ENCODE assay signal across 9 cellular contexts in genomic region chr17:3796822-3797170, GRCh38. TPM values are rescaled to one million over a fixed set of nuclear protein-coding genes. Genes with fewer than 3 reads are reported as not detected.
DNase-seq lines count a peak whose midpoint lies in the region; ATAC-seq and TF ChIP-seq lines count a peak whose summit lies in the region.
"Had no signal": no experiment of that assay in that cellular context is flagged by ENCODE, and none has a peak within 500 bp of the region (broad histone marks: within the 10 kb centered on the region; RNA-seq: fewer than 3 reads in every experiment).

No MANE protein-coding gene starts in this region.

- H3K36me3 ChIP-seq in CD8-positive, alpha-beta T cell (ENCODE audit: insufficient read depth, low read length), result no peaks in the 10 kb centered on the region
- no peaks in the 10 kb centered on the region for H3K36me3 ChIP-seq in Karpas-422 (ENCODE audit: insufficient read depth, low read length)
- H3K36me3 ChIP-seq in A673 (ENCODE audit: insufficient read depth, low read length, poor library complexity, severe bottlenecking), result no peaks in the 10 kb centered on the region

- POLR2A ChIA-PET in CD8-positive, alpha-beta T cell (lab: Charles Lee), result interaction anchor here (0.9 to 3.3 kb wide), 4 partner anchors 33 to 58 kb away, joined by 3 to 17 read pairs (median 5); no protein-coding TSS in a partner anchor
- POLR2A ChIA-PET in A673 (lab: Charles Lee; ENCODE audit: low non-redundant PET), result no interaction called here

- no peaks in the 10 kb centered on the region for H3K9me3 ChIP-seq in CD8-positive, alpha-beta T cell (ENCODE audit: low read length)
- H3K9me3 ChIP-seq in Karpas-422 (ENCODE audit: low read length), result no peaks in the 10 kb centered on the region
- no peaks in the 10 kb centered on the region for H3K9me3 ChIP-seq in A673 (ENCODE audit: low read depth, low read length, poor library complexity, severe bottlenecking)

- H3K27ac ChIP-seq in CD8-positive, alpha-beta T cell (ENCODE audit: low read depth, low read length), result peak overlapping the region; percentile 29
- H3K27ac ChIP-seq in Karpas-422 (ENCODE audit: low read length) (no peak overlapping the region), A673 (ENCODE audit: low read depth, low read length, poor library complexity, severe bottlenecking) (no peak overlapping the region)

- H4K20me1 ChIP-seq in Karpas-422 (ENCODE audit: insufficient read depth, low read depth, low read length), result no peaks in the 10 kb centered on the region

- H3K27ac Mint-ChIP-seq in CD8-positive, alpha-beta T cell, result peak overlapping the region; percentile 97

- H3K27me3 Mint-ChIP-seq in CD8-positive, alpha-beta T cell (ENCODE audit: low read depth), result no peaks in the 10 kb centered on the region

- peaks cover 23% of the 10 kb centered on the region for H3K4me1 ChIP-seq in CD8-positive, alpha-beta T cell (ENCODE audit: insufficient read depth, low read length)
- H3K4me1 ChIP-seq in Karpas-422 (ENCODE audit: low read length) (peaks cover 4% of the 10 kb centered on the region), A673 (ENCODE audit: insufficient read depth, low read length, poor library complexity, severe bottlenecking) (no peaks in the 10 kb centered on the region)

- ATAC-seq in CD8-positive, alpha-beta T cell, result peak; percentile 32
- ATAC-seq in GM19035 (IDR thresholded peaks at IDR 0.05; ENCODE audit: unreplicated experiment), result peak; percentile 33
- peak; percentile 23 for ATAC-seq in HG02943 (IDR thresholded peaks at IDR 0.05; ENCODE audit: low read depth, unreplicated experiment)

- no peaks in the 10 kb centered on the region for H3K27me3 ChIP-seq in CD8-positive, alpha-beta T cell (ENCODE audit: insufficient read depth, low read length)
- H3K27me3 ChIP-seq in Karpas-422 (ENCODE audit: low read length) (no peaks in the 10 kb centered on the region), A673 (replicated peaks; ENCODE audit: insufficient read depth, low read depth, low read length, poor library complexity) (no peaks in the 10 kb centered on the region)

- H3K9ac ChIP-seq in Karpas-422 (ENCODE audit: low read length), result no peak overlapping the region

- CTCF ChIA-PET in CD8-positive, alpha-beta T cell (lab: Charles Lee), result interaction anchor here (0.6 to 2.8 kb wide), 2 partner anchors 59 to 988 kb away, joined by 3 to 22 read pairs; no protein-coding TSS in a partner anchor
- CTCF ChIA-PET in A673 (lab: Charles Lee), result no interaction called here

- no peak for TF ChIP-seq CTCF in CD8-positive, alpha-beta T cell (IDR thresholded peaks at IDR 0.05)
- TF ChIP-seq CTCF in A673 (conservative IDR thresholded peaks at IDR 0.05; ENCODE audit: low read depth, low read length), result no peak

- intact Hi-C loops in CD8-positive, alpha-beta T cell (cut with DNase I, micrococcal nuclease), result loop anchor here (1.0 to 5.0 kb wide), 4 partner anchors 31 to 58 kb away; no protein-coding TSS in a partner anchor
- intact Hi-C loops in A673 (cut with micrococcal nuclease; ENCODE audit: unreplicated experiment), result no loop called here

- no peaks in the 10 kb centered on the region for H3K79me2 ChIP-seq in Karpas-422 (ENCODE audit: low read length)

- peak in 1 of 7 experiments; percentile 73 for DNase-seq in CD8-positive, alpha-beta T cell
- DNase-seq in activated gamma-delta T cell (lab: John Stamatoyannopoulos, UW) (peak; percentile 44), NCI-H2107 treated with DMSO at 0.1 percent for 48 hours (lab: John Stamatoyannopoulos, UW; ENCODE audit: unreplicated experiment) (no peak), iPS-NIHi7 (ENCODE audit: extremely low spot score) (no peak), Karpas-422 (no peak), A673 (ENCODE audit: low spot score) (no peak)
- DNase-seq: GOT3 had no signal

- peak overlapping the region; percentile 9 for H3K4me3 Mint-ChIP-seq in CD8-positive, alpha-beta T cell

- no TSS peak for BruUV-seq in A673 (replicated peaks; lab: Mats Ljungman, UMichigan)

- no peaks in the 10 kb centered on the region for H3K36me3 Mint-ChIP-seq in CD8-positive, alpha-beta T cell

- no peaks in the 10 kb centered on the region for H3K9me3 Mint-ChIP-seq in CD8-positive, alpha-beta T cell

- no peak overlapping the region for H3K4me2 ChIP-seq in Karpas-422 (ENCODE audit: low read depth, low read length, poor library complexity, severe bottlenecking)

- no peaks in the 10 kb centered on the region for H3K9me2 ChIP-seq in Karpas-422 (replicated peaks; ENCODE audit: insufficient read depth, low read length)

- no peak overlapping the region for H3K4me3 ChIP-seq in CD8-positive, alpha-beta T cell (ENCODE audit: low read depth, low read length)
- no peak overlapping the region for H3K4me3 ChIP-seq in Karpas-422 (ENCODE audit: low read length)
- H3K4me3 ChIP-seq in A673 (ENCODE audit: low read depth, low read length, poor library complexity, severe bottlenecking), result no peak overlapping the region

- peaks cover 48% of the 10 kb centered on the region for H3K4me1 Mint-ChIP-seq in CD8-positive, alpha-beta T cell (ENCODE audit: low read depth)

- H2AFZ ChIP-seq in Karpas-422 (ENCODE audit: low read length), result no peak overlapping the region

RNA-seq across cellular contexts. Expression of gene ITGAE, which starts 4.2 kb away (rescaled TPM):
- total RNA-seq in CD8-positive, alpha-beta T cell, result 10 to 100 TPM; 23.0 to 25.7 TPM
- 20.6 and 51.3 TPM in 2 replicates for total RNA-seq in Karpas-422 (2014; rRNA removed; shearing (Covaris generic); ENCODE audit: low replicate concordance)
- total RNA-seq in A673 (2021), result 52.0 and 60.2 TPM in 2 replicates

RNA-seq across cellular contexts. Expression of gene NCBP3, which starts 49.2 kb away (rescaled TPM):
- total RNA-seq in CD8-positive, alpha-beta T cell, result 10 to 100 TPM; 28.4 to 35.3 TPM
- total RNA-seq in Karpas-422 (2014; rRNA removed; shearing (Covaris generic); ENCODE audit: low replicate concordance), result 10.1 and 17.0 TPM in 2 replicates
- total RNA-seq in A673 (2021), result 59.9 and 68.0 TPM in 2 replicates
